27 cellular contexts compared by ENCODE assay signal in the genomic region with DNA sequence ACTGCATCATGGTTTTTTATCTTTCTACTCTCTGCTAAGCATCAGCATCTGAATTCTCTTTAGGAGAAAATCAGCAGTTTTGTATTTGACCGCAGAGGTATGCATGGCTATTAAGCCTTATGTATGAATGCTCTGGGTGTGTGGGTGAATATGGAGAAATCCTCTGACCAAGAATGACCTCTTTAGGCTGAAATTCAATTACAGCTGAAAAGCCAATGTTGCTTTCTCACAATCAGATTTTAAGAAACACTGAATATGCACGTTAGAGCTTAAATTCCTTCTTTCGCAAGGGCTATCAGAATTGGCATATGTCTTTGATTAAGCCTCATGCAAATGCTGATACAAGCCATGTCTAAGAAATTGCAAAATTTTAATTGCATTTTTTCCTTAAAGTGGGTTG. TPM values are rescaled to one million over a fixed set of nuclear protein-coding genes. Genes with fewer than 3 reads are reported as not detected.
DNase-seq lines count a peak whose midpoint lies in the region; ATAC-seq and TF ChIP-seq lines count a peak whose summit lies in the region.
"Had no signal": no experiment of that assay in that cellular context is flagged by ENCODE, and none has a peak within 500 bp of the region (broad histone marks: within the 10 kb centered on the region; RNA-seq: fewer than 3 reads in every experiment).

No MANE protein-coding gene starts in this region.

- no peak overlapping the region for H2BK12ac ChIP-seq in mesenchymal stem cell (ENCODE audit: low read length in 2 of 2)

- H3K27ac Mint-ChIP-seq in endodermal cell, result peak overlapping the region; percentile 82
- H3K27ac Mint-ChIP-seq: activated CD8-positive, alpha-beta T cell treated with anti-CD3 and anti-CD28 coated beads, Interleukin-2, amount 10 ng/mL, durations not matched to agents 7 days and 5 days; CD8-positive, alpha-beta memory T cell had no signal

- no peak overlapping the region for H2BK5ac ChIP-seq in mesenchymal stem cell (ENCODE audit: low read depth, low read length, poor library complexity, severe bottlenecking)

- no peak overlapping the region for H2AFZ ChIP-seq in mesenchymal stem cell (ENCODE audit: low read depth, low read length)
- H2AFZ ChIP-seq: parathyroid adenoma had no signal

- no peak overlapping the region for H3K4me3 ChIP-seq in BJ (ENCODE audit: low read depth, low read length)
- no peak overlapping the region for H3K4me3 ChIP-seq in HUES6 (ENCODE audit: low read depth, low read length)
- H3K4me3 ChIP-seq in endodermal cell (ENCODE audit: low read length), result peak overlapping the region; percentile 30
- no peak overlapping the region for H3K4me3 ChIP-seq in mesenchymal stem cell (ENCODE audit: insufficient read depth in 1 of 2, low read depth in 1 of 2, low read length in 2 of 2)
- H3K4me3 ChIP-seq: breast epithelium, GM12878 had no signal

- no peak overlapping the region for H2BK15ac ChIP-seq in mesenchymal stem cell (ENCODE audit: low read depth, poor library complexity, severe bottlenecking)

- peaks cover 23% of the 10 kb centered on the region for H3K79me1 ChIP-seq in mesenchymal stem cell (replicated peaks; ENCODE audit: low read length, poor library complexity, severe bottlenecking)

- no peak overlapping the region for H3K18ac ChIP-seq in mesenchymal stem cell (ENCODE audit: low read depth in 1 of 2, low read length in 2 of 2)

- H2BK120ac ChIP-seq in mesenchymal stem cell (ENCODE audit: low read depth, low read length), result no peak overlapping the region

- peaks cover 59% of the 10 kb centered on the region for H3K4me1 Mint-ChIP-seq in endodermal cell
- H3K4me1 Mint-ChIP-seq: CD8-positive, alpha-beta memory T cell had no signal

- no peak overlapping the region for H4K91ac ChIP-seq in mesenchymal stem cell (ENCODE audit: low read length)

- no peak overlapping the region for H3K4me2 ChIP-seq in mesenchymal stem cell (ENCODE audit: low read length, poor library complexity, severe bottlenecking)

- no peak overlapping the region for H4K8ac ChIP-seq in mesenchymal stem cell (ENCODE audit: low read length)

- TF ChIP-seq CTCF in BJ (IDR thresholded peaks at IDR 0.05; ENCODE audit: insufficient read depth, low read depth, low read length), result no peak
- TF ChIP-seq CTCF in endodermal cell (conservative IDR thresholded peaks at IDR 0.05), result no peak

- no peaks in the 10 kb centered on the region for H3K36me3 ChIP-seq in BJ (ENCODE audit: control insufficient read depth, insufficient read depth, low read length)
- H3K36me3 ChIP-seq in HUES6 (ENCODE audit: control insufficient read depth, insufficient read depth, low read length), result no peaks in the 10 kb centered on the region
- peaks cover 19% of the 10 kb centered on the region for H3K36me3 ChIP-seq in endodermal cell (ENCODE audit: control insufficient read depth, insufficient read depth, low read length)
- no peaks in the 10 kb centered on the region for H3K36me3 ChIP-seq in mesenchymal stem cell (ENCODE audit: control insufficient read depth in 1 of 2, insufficient read depth in 2 of 2, low read depth in 1 of 2, low read length in 2 of 2)
- H3K36me3 ChIP-seq: breast epithelium had no signal

- 78 to 93% methylated on average over 2 to 3 of the region's 3 CpGs for WGBS in endodermal cell (ENCODE audit: insufficient coverage in 1 of 2, insufficient read length in 1 of 2), 2 experiments
- 95% methylated on average over 3 of the region's 3 CpGs for WGBS in mesenchymal stem cell

- H3K4me3 Mint-ChIP-seq in endodermal cell, result no peak overlapping the region
- H3K4me3 Mint-ChIP-seq: activated CD8-positive, alpha-beta T cell treated with anti-CD3 and anti-CD28 coated beads, Interleukin-2, amount 10 ng/mL, durations not matched to agents 7 days and 5 days; CD8-positive, alpha-beta memory T cell had no signal

- H3K36me3 Mint-ChIP-seq in endodermal cell (ENCODE audit: low read depth), result peaks cover 14% of the 10 kb centered on the region
- H3K36me3 Mint-ChIP-seq: CD8-positive, alpha-beta memory T cell had no signal

- H3K27ac ChIP-seq in HUES6 (ENCODE audit: low read depth, low read length), result peak overlapping the region; percentile 28; the same call in 1 of the 2 replicates
- no peak overlapping the region for H3K27ac ChIP-seq in endodermal cell (ENCODE audit: low read depth, low read length)
- H3K27ac ChIP-seq in mesenchymal stem cell (ENCODE audit: low read length, poor library complexity, severe bottlenecking), result no peak overlapping the region
- H3K27ac ChIP-seq: breast epithelium, parathyroid adenoma had no signal

- H3K4me1 ChIP-seq in HUES6 (ENCODE audit: control insufficient read depth, insufficient read depth, low read length) (peaks cover 44% of the 10 kb centered on the region), endodermal cell (ENCODE audit: control insufficient read depth, insufficient read depth, low read length) (peaks cover 30% of the 10 kb centered on the region), mesenchymal stem cell (ENCODE audit: control insufficient read depth, insufficient read depth, low read depth, low read length) (peaks cover 6% of the 10 kb centered on the region)
- H3K4me1 ChIP-seq: breast epithelium, parathyroid adenoma had no signal

- POLR2A ChIA-PET in BJ (lab: Charles Lee), result interaction anchor here (0.7 kb wide), 1 partner anchor 147 kb away, joined by 4 read pairs; no protein-coding TSS in a partner anchor

- H3K9ac ChIP-seq in HUES6 (ENCODE audit: low read length) (no peak overlapping the region), endodermal cell (ENCODE audit: extremely low read depth, low read length, poor library complexity, severe bottlenecking) (no peak overlapping the region), mesenchymal stem cell (ENCODE audit: low read length) (peak overlapping the region; percentile 11)
- H3K9ac ChIP-seq: parathyroid adenoma had no signal

- H3K27me3 ChIP-seq in BJ (ENCODE audit: control insufficient read depth, insufficient read depth, low read length) (peaks cover 3% of the 10 kb centered on the region; the same call in 1 of the 2 replicates), HUES6 (ENCODE audit: control insufficient read depth, insufficient read depth, low read length) (no peaks in the 10 kb centered on the region), endodermal cell (ENCODE audit: control insufficient read depth, insufficient read depth, low read length, poor library complexity, severe bottlenecking) (no peaks in the 10 kb centered on the region), mesenchymal stem cell (ENCODE audit: control insufficient read depth in 1 of 2, insufficient read depth in 1 of 2, low read length in 2 of 2) (no peaks in the 10 kb centered on the region)
- H3K27me3 ChIP-seq: breast epithelium had no signal

- CTCF ChIA-PET in BJ (lab: Yijun Ruan, JAX), result interaction anchor here (0.6 to 1.0 kb wide), 3 partner anchors 35 to 137 kb away, joined by 3 read pairs; no protein-coding TSS in a partner anchor

- H3K23ac ChIP-seq in mesenchymal stem cell (ENCODE audit: low read length in 2 of 2), result no peak overlapping the region

- no peak overlapping the region for H3K14ac ChIP-seq in mesenchymal stem cell (ENCODE audit: low read length in 2 of 2)

- no peak overlapping the region for H3K4ac ChIP-seq in mesenchymal stem cell (ENCODE audit: low read depth in 1 of 2, low read length in 2 of 2)

- H3K9me3 ChIP-seq in HUES6 (ENCODE audit: control insufficient read depth, insufficient read depth, low read depth, low read length), result no peaks in the 10 kb centered on the region
- H3K9me3 ChIP-seq in endodermal cell (ENCODE audit: control insufficient read depth, low read length), result no peaks in the 10 kb centered on the region
- H3K9me3 ChIP-seq in mesenchymal stem cell (ENCODE audit: control insufficient read depth, low read length), result no peaks in the 10 kb centered on the region
- H3K9me3 ChIP-seq: breast epithelium had no signal

- peak; percentile 58 for DNase-seq in BJ (ENCODE audit: low read depth)
- no peak for DNase-seq in endodermal cell
- no peak for DNase-seq in mesenchymal stem cell
- DNase-seq in MV-4-11 (lab: John Stamatoyannopoulos, UW), result no peak
- DNase-seq in NCI-H1092 (lab: John Stamatoyannopoulos, UW), result no peak
- no peak for DNase-seq in NCI-H446 (lab: John Stamatoyannopoulos, UW)
- DNase-seq: activated CD8-positive, alpha-beta T cell treated with anti-CD3 and anti-CD28 coated beads, Interleukin-2, amount 10 ng/mL, durations not matched to agents 7 days and 5 days; activated gamma-delta T cell treated with Interleukin-2 at 50 U/mL for 16 hours; activated T-cell treated with anti-CD3 and anti-CD28 coated beads, Interleukin-2, amount 50 U/mL, for 1 hour; CD8-positive, alpha-beta memory T cell; cortex of kidney; DMS53; GF-D8; hypothalamus; islet precursor cell; NCI-H1436 treated with DMSO at 0.1 percent for 48 hours; NCI-H748 treated with DMSO at 0.1 percent for 48 hours; T1000 had no signal

- no peaks in the 10 kb centered on the region for H3K9me3 Mint-ChIP-seq in endodermal cell

- no peak for ATAC-seq in GM21367 (IDR thresholded peaks at IDR 0.05; ENCODE audit: unreplicated experiment)
- ATAC-seq: activated CD4-positive, CD25-positive, alpha-beta regulatory T cell treated with anti-CD3 and anti-CD28 coated beads, Interleukin-2, amount 50 U/mL, for 24 hours; activated CD8-positive, alpha-beta T cell treated with anti-CD3 and anti-CD28 coated beads, Interleukin-2, amount 10 ng/mL, durations not matched to agents 7 days and 5 days; GM12878; Right ventricle myocardium inferior; sciatic nerve had no signal

- no peaks in the 10 kb centered on the region for H3K27me3 Mint-ChIP-seq in endodermal cell (ENCODE audit: insufficient read depth)
- H3K27me3 Mint-ChIP-seq: CD8-positive, alpha-beta memory T cell had no signal

- H2AK5ac ChIP-seq in mesenchymal stem cell (ENCODE audit: low read length, severe bottlenecking), result no peak overlapping the region

RNA-seq across cellular contexts. Expression of a gene that starts 43.2 kb away (rescaled TPM):
- polyA plus RNA-seq in BJ (2011; rRNA removed), result 0.76 and 1.0 TPM in 2 replicates
- polyA minus RNA-seq in BJ (2011; rRNA and poly(A)+ RNA removed), result 0.93 and 1.5 TPM in 2 replicates
- total RNA-seq in endodermal cell, result 100 to 1,000 TPM; 164 to 176 TPM
- polyA plus RNA-seq in endodermal cell (2013, experiment 1 of 2), result 25.5 TPM
- 31.0 TPM for polyA plus RNA-seq in endodermal cell (2013, experiment 2 of 2)
- 13.3 TPM for polyA plus RNA-seq in mesenchymal stem cell (2013, experiment 1 of 2)
- 15.6 TPM for polyA plus RNA-seq in mesenchymal stem cell (2013, experiment 2 of 2)
- total RNA-seq: OCI-LY7 had no signal
